Comparison of ENCODE assay signal across 21 cellular contexts in the genomic region with DNA sequence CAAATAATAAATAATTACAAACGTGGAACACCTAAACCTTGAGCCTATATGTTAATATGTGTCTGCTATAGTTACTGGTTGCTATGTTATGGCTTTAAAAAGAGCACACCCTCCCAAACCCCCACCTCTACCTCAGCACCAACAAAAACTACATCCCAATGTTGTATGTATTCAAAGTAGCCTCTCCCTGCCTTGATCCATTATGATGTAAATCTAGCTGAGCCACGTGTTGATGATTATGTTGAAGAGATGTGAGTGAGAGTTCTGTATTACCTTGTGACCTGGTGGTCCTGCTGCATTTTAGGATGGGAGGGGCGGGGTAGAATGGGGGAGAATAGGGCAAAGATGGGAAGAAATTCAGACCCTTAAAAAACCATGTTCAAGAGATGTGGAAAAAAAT. TPM values are rescaled to one million over a fixed set of nuclear protein-coding genes. Genes with fewer than 3 reads are reported as not detected.
DNase-seq lines count a peak whose midpoint lies in the region; ATAC-seq and TF ChIP-seq lines count a peak whose summit lies in the region.
"Had no signal": no experiment of that assay in that cellular context is flagged by ENCODE, and none has a peak within 500 bp of the region (broad histone marks: within the 10 kb centered on the region; RNA-seq: fewer than 3 reads in every experiment).

No MANE protein-coding gene starts in this region.

- peak overlapping the region in 6 of 7 donors; percentile 14 to 84 (median 48) for H3K27ac Mint-ChIP-seq in CD4-positive, alpha-beta memory T cell
- H3K27ac Mint-ChIP-seq in memory B cell (peak overlapping the region; percentile 49), type B pancreatic cell (no peak overlapping the region)

- H3K36me3 ChIP-seq in CD4-positive, alpha-beta memory T cell (ENCODE audit: insufficient read depth, low read length), result no peaks in the 10 kb centered on the region
- H3K36me3 ChIP-seq in H7 (replicated peaks; ENCODE audit: control insufficient read depth, insufficient read depth, low read length) (no peaks in the 10 kb centered on the region), breast epithelium (no peaks in the 10 kb centered on the region), ascending aorta (no peaks in the 10 kb centered on the region)
- H3K36me3 ChIP-seq: cardiac muscle cell, upper lobe of left lung had no signal

- H3K27me3 Mint-ChIP-seq in CD4-positive, alpha-beta memory T cell, result no peaks in the 10 kb centered on the region
- H3K27me3 Mint-ChIP-seq in memory B cell (no peaks in the 10 kb centered on the region), type B pancreatic cell (peaks cover 25% of the 10 kb centered on the region)
- H3K27me3 Mint-ChIP-seq: B cell had no signal

- TF ChIP-seq POLR2A in breast epithelium (IDR thresholded peaks at IDR 0.05), result no peak

- H3K27me3 ChIP-seq in CD4-positive, alpha-beta memory T cell (ENCODE audit: insufficient read depth, low read length), result no peaks in the 10 kb centered on the region
- peaks cover 21% of the 10 kb centered on the region for H3K27me3 ChIP-seq in H7 (ENCODE audit: control insufficient read depth, insufficient read depth, low read length)
- H3K27me3 ChIP-seq in breast epithelium, result no peaks in the 10 kb centered on the region
- H3K27me3 ChIP-seq in ascending aorta, result no peaks in the 10 kb centered on the region
- H3K27me3 ChIP-seq: upper lobe of left lung had no signal

- POLR2A ChIA-PET in CD4-positive, alpha-beta memory T cell (lab: Charles Lee; ENCODE audit: partially characterized antibody), result interaction anchor here (1.6 kb wide), 1 partner anchor 121 kb away, joined by 5 read pairs; the partner anchor contains the start of gene NEMP2

- peaks cover 8 to 9% of the 10 kb centered on the region in 2 donors for H3K36me3 Mint-ChIP-seq in CD4-positive, alpha-beta memory T cell
- H3K36me3 Mint-ChIP-seq in memory B cell (peaks cover 4% of the 10 kb centered on the region), type B pancreatic cell (no peaks in the 10 kb centered on the region)

- DNase-seq in CD4-positive, alpha-beta memory T cell, result no peak
- peak; percentile 42 for DNase-seq in H7
- DNase-seq in breast epithelium (ENCODE audit: low spot score in 2 of 2), result no peak
- DNase-seq in memory B cell (ENCODE audit: low spot score in 2 of 2), result no peak
- DNase-seq in T-helper 9 cell, result no peak
- DNase-seq in type B pancreatic cell (ENCODE audit: extremely low spot score, unreplicated experiment), result no peak
- no peak for DNase-seq in ascending aorta (ENCODE audit: low spot score in 2 of 2)
- DNase-seq: activated CD4-positive, CD25-positive, alpha-beta regulatory T cell treated with anti-CD3 and anti-CD28 coated beads, Interleukin-2, amount 50 U/mL, for 72 hours; activated CD8-positive, alpha-beta memory T cell treated with anti-CD3 and anti-CD28 coated beads, Interleukin-2, amount 50 U/mL, for 48 hours; activated naive CD4-positive, alpha-beta T cell treated with Interleukin-2 at 50 U/mL for 16 hours; DMS79 treated with DMSO at 0.1 percent for 48 hours; effector memory CD4-positive, alpha-beta T cell; hippocampal formation; NCI-H2171; SHP77; small intestine; upper lobe of left lung had no signal

- CTCF ChIA-PET in CD4-positive, alpha-beta memory T cell (lab: Charles Lee; ENCODE audit: partially characterized antibody), result no interaction called here

- peaks cover 49 to 81% (median 64%) of the 10 kb centered on the region in 4 donors for H3K4me1 Mint-ChIP-seq in CD4-positive, alpha-beta memory T cell
- H3K4me1 Mint-ChIP-seq in memory B cell, result peaks cover 25% of the 10 kb centered on the region
- peaks cover 4% of the 10 kb centered on the region for H3K4me1 Mint-ChIP-seq in type B pancreatic cell (ENCODE audit: unreplicated experiment)

- H3K27ac ChIP-seq in CD4-positive, alpha-beta memory T cell (ENCODE audit: low read depth, low read length), result no peak overlapping the region
- H3K27ac ChIP-seq in breast epithelium (peak overlapping the region; percentile 59 to 82), ascending aorta (no peak overlapping the region)
- H3K27ac ChIP-seq: cardiac muscle cell had no signal

- H3K9me3 ChIP-seq in CD4-positive, alpha-beta memory T cell (ENCODE audit: control insufficient read depth in 1 of 2, low read length in 2 of 2), result no peaks in the 10 kb centered on the region
- H3K9me3 ChIP-seq in breast epithelium (no peaks in the 10 kb centered on the region), ascending aorta (no peaks in the 10 kb centered on the region)
- H3K9me3 ChIP-seq: upper lobe of left lung had no signal

- ATAC-seq in memory B cell (ENCODE audit: low read depth) (no peak), GM18511 (IDR thresholded peaks at IDR 0.05; ENCODE audit: unreplicated experiment) (no peak)

- intact Hi-C loops in CD4-positive, alpha-beta memory T cell (cut with micrococcal nuclease), result no loop called here
- intact Hi-C loops in breast epithelium (cut with DNase I; ENCODE audit: low total_unique reads) (no loop called here), ascending aorta (cut with DNase I) (no loop called here)

- peak overlapping the region in 3 of 8 donors; percentile 5 to 50 (median 44) for H3K4me3 Mint-ChIP-seq in CD4-positive, alpha-beta memory T cell
- H3K4me3 Mint-ChIP-seq in memory B cell, result no peak overlapping the region
- no peak overlapping the region for H3K4me3 Mint-ChIP-seq in type B pancreatic cell
- H3K4me3 Mint-ChIP-seq: B cell had no signal

- H3K4me1 ChIP-seq in CD4-positive, alpha-beta memory T cell (ENCODE audit: insufficient read depth, low read length), result peaks cover 74% of the 10 kb centered on the region
- H3K4me1 ChIP-seq in breast epithelium (peaks cover 3 to 12% of the 10 kb centered on the region in 2 donors), ascending aorta (peaks cover 0 to 3% of the 10 kb centered on the region in 2 donors)

- TF ChIP-seq CTCF in breast epithelium (IDR thresholded peaks at IDR 0.05) (no peak), type B pancreatic cell (conservative IDR thresholded peaks at IDR 0.05) (no peak), ascending aorta (IDR thresholded peaks at IDR 0.05) (no peak)

- no peak overlapping the region for H3K4me3 ChIP-seq in CD4-positive, alpha-beta memory T cell (ENCODE audit: low read length in 2 of 2)
- no peak overlapping the region for H3K4me3 ChIP-seq in H7 (ENCODE audit: insufficient read depth, low read depth, low read length)
- no peak overlapping the region for H3K4me3 ChIP-seq in breast epithelium
- no peak overlapping the region for H3K4me3 ChIP-seq in ascending aorta
- H3K4me3 ChIP-seq: cardiac muscle cell, upper lobe of left lung had no signal

- no peaks in the 10 kb centered on the region for H3K9me3 Mint-ChIP-seq in CD4-positive, alpha-beta memory T cell
- H3K9me3 Mint-ChIP-seq in memory B cell, result no peaks in the 10 kb centered on the region
- no peaks in the 10 kb centered on the region for H3K9me3 Mint-ChIP-seq in type B pancreatic cell
- H3K9me3 Mint-ChIP-seq: T-helper 2 cell treated with Interferon-gamma antibody and Interleukin-4, amounts not matched to agents 5 μg/mL and 100 μg/mL, for 36 hours had no signal

RNA-seq across cellular contexts. Expression of gene MFSD6, which starts 4.8 kb away (rescaled TPM):
- total RNA-seq in CD4-positive, alpha-beta memory T cell, result 10 to 100 TPM; 38.3 to 47.5 TPM
- 10 to 100 TPM in 1 of 2 donors, 1 to 10 TPM in 1; 7.7 to 29.1 TPM for polyA plus RNA-seq in CD4-positive, alpha-beta memory T cell
- 0.63 and 1.6 TPM in 2 replicates for total RNA-seq in H7 (2014; rRNA removed; shearing (Covaris generic))
- 100 to 1,000 TPM in 1 of 3 donors, 10 to 100 TPM in 2; 52.0 to 180 (median 92.4) TPM for total RNA-seq in breast epithelium
- total RNA-seq in type B pancreatic cell (ENCODE audit: low replicate concordance), result 15.2 and 21.8 TPM in 2 replicates
- 53.2 TPM for total RNA-seq in ascending aorta

Comparison
In these comparisons a context has a peak if more than half of its experiments do, and no peak if none do; other contexts are left out.
1. H3K27ac ChIP-seq: peak in breast epithelium (2 of 2); none in CD4-positive, alpha-beta memory T cell (single experiment) and ascending aorta (0 of 2).